ENCODE assay signal across 1 cellular context in the genomic region with DNA sequence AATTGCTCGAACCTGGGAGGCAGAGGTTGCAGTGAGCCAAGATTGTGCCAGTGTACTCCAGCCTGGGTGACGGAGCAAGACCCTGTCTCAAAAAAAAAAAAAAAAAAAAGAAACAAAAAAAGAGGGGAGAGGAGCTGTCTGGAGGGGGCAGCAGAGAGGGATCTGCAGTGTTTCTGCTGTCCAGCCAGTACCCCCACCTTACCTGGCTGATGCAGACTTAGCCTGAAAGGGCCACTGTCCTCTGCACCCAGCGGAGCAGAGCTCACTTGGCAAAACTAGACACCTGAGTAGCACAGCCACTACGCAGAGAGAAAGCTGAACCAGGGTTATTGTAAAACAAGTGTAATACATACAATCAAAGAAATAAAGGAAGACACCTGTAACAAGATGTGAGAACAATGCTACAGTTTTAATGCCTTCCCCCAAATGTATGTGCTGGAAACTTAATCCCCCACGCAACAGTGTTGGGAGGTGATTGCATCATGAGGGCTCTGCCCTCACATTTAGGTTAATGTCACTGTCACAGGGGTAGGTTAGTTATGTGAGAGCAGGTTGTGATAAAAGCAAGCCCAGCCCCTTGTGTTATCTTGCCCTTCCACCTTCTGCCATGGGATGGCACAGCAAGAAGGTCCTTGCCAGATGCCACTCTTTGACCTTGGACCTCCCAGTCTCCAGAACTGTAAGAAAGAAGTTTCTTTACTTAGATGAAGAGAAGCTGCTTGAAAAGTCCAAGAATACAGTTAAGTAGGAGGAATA.
TF ChIP-seq lines count a peak whose summit lies in the region.

No MANE protein-coding gene starts in this region.

TF ChIP-seq in K562, 482 proteins besides CTCF, POLR2A, EP300 and RAD21 (continued from another document and continues in another):
- TF ChIP-seq GATA2 (CRISPR knock-in tag; IDR thresholded peaks at IDR 0.05), result no peak
- no peak for TF ChIP-seq CSDE1 (IDR thresholded peaks at IDR 0.05)
- TF ChIP-seq POLR2AphosphoS5 (IDR thresholded peaks at IDR 0.05; ENCODE audit: control insufficient read depth, insufficient read depth, low read depth, low read length), result no peak
- TF ChIP-seq ZSCAN32 (CRISPR knock-in tag; IDR thresholded peaks at IDR 0.05), result peak; percentile 69; the same call in 1 of the 2 replicates
- TF ChIP-seq ZNF586 (CRISPR knock-in tag; conservative IDR thresholded peaks at IDR 0.05), result no peak
- TF ChIP-seq, protein P1, sequence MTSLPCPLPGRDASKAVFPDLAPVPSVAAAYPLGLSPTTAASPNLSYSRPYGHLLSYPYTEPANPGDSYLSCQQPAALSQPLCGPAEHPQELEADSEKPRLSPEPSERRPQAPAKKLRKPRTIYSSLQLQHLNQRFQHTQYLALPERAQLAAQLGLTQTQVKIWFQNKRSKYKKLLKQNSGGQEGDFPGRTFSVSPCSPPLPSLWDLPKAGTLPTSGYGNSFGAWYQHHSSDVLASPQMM (CRISPR knock-in tag; IDR thresholded peaks at IDR 0.05), result no peak
- TF ChIP-seq E2F1 (CRISPR knock-in tag; IDR thresholded peaks at IDR 0.05), result no peak
- TF ChIP-seq ARNT (IDR thresholded peaks at IDR 0.05), result no peak
- TF ChIP-seq SLC30A9 (CRISPR knock-in tag; IDR thresholded peaks at IDR 0.05), result no peak
- TF ChIP-seq ERF (CRISPR knock-in tag; IDR thresholded peaks at IDR 0.05), result no peak
- TF ChIP-seq ZNF143 (CRISPR knock-in tag; IDR thresholded peaks at IDR 0.05), result no peak
- no peak for TF ChIP-seq TCF7L2 (IDR thresholded peaks at IDR 0.05; ENCODE audit: low read depth, low read length)
- TF ChIP-seq ZNF324 (CRISPR knock-in tag; IDR thresholded peaks at IDR 0.05), result no peak
- no peak for TF ChIP-seq ZSCAN29 (IDR thresholded peaks at IDR 0.05)
- no peak for TF ChIP-seq ELF2 (CRISPR knock-in tag; IDR thresholded peaks at IDR 0.05)
- TF ChIP-seq NFYB (IDR thresholded peaks at IDR 0.05; ENCODE audit: extremely low read depth, insufficient read length), result no peak
- TF ChIP-seq, protein P2, sequence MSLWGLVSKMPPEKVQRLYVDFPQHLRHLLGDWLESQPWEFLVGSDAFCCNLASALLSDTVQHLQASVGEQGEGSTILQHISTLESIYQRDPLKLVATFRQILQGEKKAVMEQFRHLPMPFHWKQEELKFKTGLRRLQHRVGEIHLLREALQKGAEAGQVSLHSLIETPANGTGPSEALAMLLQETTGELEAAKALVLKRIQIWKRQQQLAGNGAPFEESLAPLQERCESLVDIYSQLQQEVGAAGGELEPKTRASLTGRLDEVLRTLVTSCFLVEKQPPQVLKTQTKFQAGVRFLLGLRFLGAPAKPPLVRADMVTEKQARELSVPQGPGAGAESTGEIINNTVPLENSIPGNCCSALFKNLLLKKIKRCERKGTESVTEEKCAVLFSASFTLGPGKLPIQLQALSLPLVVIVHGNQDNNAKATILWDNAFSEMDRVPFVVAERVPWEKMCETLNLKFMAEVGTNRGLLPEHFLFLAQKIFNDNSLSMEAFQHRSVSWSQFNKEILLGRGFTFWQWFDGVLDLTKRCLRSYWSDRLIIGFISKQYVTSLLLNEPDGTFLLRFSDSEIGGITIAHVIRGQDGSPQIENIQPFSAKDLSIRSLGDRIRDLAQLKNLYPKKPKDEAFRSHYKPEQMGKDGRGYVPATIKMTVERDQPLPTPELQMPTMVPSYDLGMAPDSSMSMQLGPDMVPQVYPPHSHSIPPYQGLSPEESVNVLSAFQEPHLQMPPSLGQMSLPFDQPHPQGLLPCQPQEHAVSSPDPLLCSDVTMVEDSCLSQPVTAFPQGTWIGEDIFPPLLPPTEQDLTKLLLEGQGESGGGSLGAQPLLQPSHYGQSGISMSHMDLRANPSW (CRISPR knock-in tag; IDR thresholded peaks at IDR 0.05), result no peak
- no peak for TF ChIP-seq KHSRP (IDR thresholded peaks at IDR 0.05)
- no peak for TF ChIP-seq RFX5 (IDR thresholded peaks at IDR 0.05; ENCODE audit: low read depth, low read length)
- no peak for TF ChIP-seq MLLT1 (IDR thresholded peaks at IDR 0.05)
- TF ChIP-seq CBFA2T3 (IDR thresholded peaks at IDR 0.05), result peak; percentile 26
- no peak for TF ChIP-seq TBL1XR1 (IDR thresholded peaks at IDR 0.05; ENCODE audit: low read length in 2 of 2)
- no peak for TF ChIP-seq ZNF274 (IDR thresholded peaks at IDR 0.05; ENCODE audit: borderline replicate concordance, low read depth, low read length)
- no peak for TF ChIP-seq MAFG (tag; conservative IDR thresholded peaks at IDR 0.05)
- TF ChIP-seq TCF7 (IDR thresholded peaks at IDR 0.05; ENCODE audit: borderline replicate concordance), result no peak
- no peak for TF ChIP-seq FOXA1 (IDR thresholded peaks at IDR 0.05; ENCODE audit: borderline replicate concordance)
- no peak for TF ChIP-seq HCFC1 (IDR thresholded peaks at IDR 0.05; ENCODE audit: low read depth, low read length)
- peak; percentile 24; the same call in 1 of the 2 replicates for TF ChIP-seq RBFOX2 (IDR thresholded peaks at IDR 0.05; ENCODE audit: low read depth, low read length)
- no peak for TF ChIP-seq TCFL5 (CRISPR knock-in tag; conservative IDR thresholded peaks at IDR 0.05)
- no peak for TF ChIP-seq ZNF717 (CRISPR knock-in tag; IDR thresholded peaks at IDR 0.05)
- no peak for TF ChIP-seq SAP30 (IDR thresholded peaks at IDR 0.05; ENCODE audit: borderline replicate concordance, insufficient read depth, low read depth, low read length, poor library complexity, severe bottlenecking)
- no peak for TF ChIP-seq POU5F1 (IDR thresholded peaks at IDR 0.05; ENCODE audit: borderline replicate concordance, low read depth, low read length, partially characterized antibody)
- no peak for TF ChIP-seq THRAP3 (IDR thresholded peaks at IDR 0.05; ENCODE audit: borderline replicate concordance)
- TF ChIP-seq CREB5 (CRISPR knock-in tag; IDR thresholded peaks at IDR 0.05), result no peak
- no peak for TF ChIP-seq TFAM (CRISPR knock-in tag; conservative IDR thresholded peaks at IDR 0.05)
- TF ChIP-seq SRSF3 (IDR thresholded peaks at IDR 0.05; ENCODE audit: insufficient read depth, low read length), result no peak
- no peak for TF ChIP-seq ZNF77 (CRISPR knock-in tag; IDR thresholded peaks at IDR 0.05)
- TF ChIP-seq MTA2 (IDR thresholded peaks at IDR 0.05; ENCODE audit: low read depth), result 0 out of 2 replicates have a peak, but pooled peaks have one; percentile 23
- TF ChIP-seq TEAD4 (IDR thresholded peaks at IDR 0.05; ENCODE audit: low read length), result peak; percentile 45; the same call in 1 of the 2 replicates
- no peak for TF ChIP-seq TEAD4 (CRISPR knock-in tag; IDR thresholded peaks at IDR 0.05; ENCODE audit: borderline replicate concordance)
- no peak for TF ChIP-seq PML (IDR thresholded peaks at IDR 0.05; ENCODE audit: low read length)
- TF ChIP-seq XRCC5 (IDR thresholded peaks at IDR 0.05; ENCODE audit: low read depth, low read length), result no peak
- TF ChIP-seq, protein P3, sequence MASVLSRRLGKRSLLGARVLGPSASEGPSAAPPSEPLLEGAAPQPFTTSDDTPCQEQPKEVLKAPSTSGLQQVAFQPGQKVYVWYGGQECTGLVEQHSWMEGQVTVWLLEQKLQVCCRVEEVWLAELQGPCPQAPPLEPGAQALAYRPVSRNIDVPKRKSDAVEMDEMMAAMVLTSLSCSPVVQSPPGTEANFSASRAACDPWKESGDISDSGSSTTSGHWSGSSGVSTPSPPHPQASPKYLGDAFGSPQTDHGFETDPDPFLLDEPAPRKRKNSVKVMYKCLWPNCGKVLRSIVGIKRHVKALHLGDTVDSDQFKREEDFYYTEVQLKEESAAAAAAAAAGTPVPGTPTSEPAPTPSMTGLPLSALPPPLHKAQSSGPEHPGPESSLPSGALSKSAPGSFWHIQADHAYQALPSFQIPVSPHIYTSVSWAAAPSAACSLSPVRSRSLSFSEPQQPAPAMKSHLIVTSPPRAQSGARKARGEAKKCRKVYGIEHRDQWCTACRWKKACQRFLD (CRISPR knock-in tag; IDR thresholded peaks at IDR 0.05), result no peak; the same call in 1 of the 2 replicates
- TF ChIP-seq U2AF1 (optimal IDR thresholded peaks at IDR 0.05; ENCODE audit: low read depth, low read length), result no peak
- peak; percentile 32; the same call in 1 of the 2 replicates for TF ChIP-seq ETV1 (tag; conservative IDR thresholded peaks at IDR 0.05; ENCODE audit: low read depth)
- TF ChIP-seq NR2F6 (CRISPR knock-in tag; IDR thresholded peaks at IDR 0.05), result no peak
- TF ChIP-seq ZBTB49 (CRISPR knock-in tag; IDR thresholded peaks at IDR 0.05; ENCODE audit: borderline replicate concordance), result no peak
- no peak for TF ChIP-seq SAFB2 (IDR thresholded peaks at IDR 0.05; ENCODE audit: borderline replicate concordance, low read depth, low read length, severe bottlenecking)
- no peak for TF ChIP-seq ZHX1 (conservative IDR thresholded peaks at IDR 0.05; ENCODE audit: low read length)
- no peak for TF ChIP-seq DIDO1 (tag; IDR thresholded peaks at IDR 0.05; ENCODE audit: low read depth)
- 0 out of 2 replicates have a peak, but pooled peaks have one; percentile 27 for TF ChIP-seq L3MBTL2 (IDR thresholded peaks at IDR 0.05)
- TF ChIP-seq NCOR1 (IDR thresholded peaks at IDR 0.05), result no peak
- TF ChIP-seq ADNP (tag; IDR thresholded peaks at IDR 0.05), result no peak
- no peak; the same call in 1 of the 2 replicates for TF ChIP-seq ZNF197 (CRISPR knock-in tag; IDR thresholded peaks at IDR 0.05; ENCODE audit: low read depth)
- TF ChIP-seq FOSL1 (tag; conservative IDR thresholded peaks at IDR 0.05), result 0 out of 2 replicates have a peak, but pooled peaks have one; percentile 26
- no peak for TF ChIP-seq BCL6 (CRISPR knock-in tag; IDR thresholded peaks at IDR 0.05)
- TF ChIP-seq ILF3 (IDR thresholded peaks at IDR 0.05; ENCODE audit: borderline replicate concordance), result no peak
- no peak for TF ChIP-seq TAF15 (IDR thresholded peaks at IDR 0.05; ENCODE audit: low read depth, low read length)
